ENCODE assay signal across 1 cellular context in the genomic region with DNA sequence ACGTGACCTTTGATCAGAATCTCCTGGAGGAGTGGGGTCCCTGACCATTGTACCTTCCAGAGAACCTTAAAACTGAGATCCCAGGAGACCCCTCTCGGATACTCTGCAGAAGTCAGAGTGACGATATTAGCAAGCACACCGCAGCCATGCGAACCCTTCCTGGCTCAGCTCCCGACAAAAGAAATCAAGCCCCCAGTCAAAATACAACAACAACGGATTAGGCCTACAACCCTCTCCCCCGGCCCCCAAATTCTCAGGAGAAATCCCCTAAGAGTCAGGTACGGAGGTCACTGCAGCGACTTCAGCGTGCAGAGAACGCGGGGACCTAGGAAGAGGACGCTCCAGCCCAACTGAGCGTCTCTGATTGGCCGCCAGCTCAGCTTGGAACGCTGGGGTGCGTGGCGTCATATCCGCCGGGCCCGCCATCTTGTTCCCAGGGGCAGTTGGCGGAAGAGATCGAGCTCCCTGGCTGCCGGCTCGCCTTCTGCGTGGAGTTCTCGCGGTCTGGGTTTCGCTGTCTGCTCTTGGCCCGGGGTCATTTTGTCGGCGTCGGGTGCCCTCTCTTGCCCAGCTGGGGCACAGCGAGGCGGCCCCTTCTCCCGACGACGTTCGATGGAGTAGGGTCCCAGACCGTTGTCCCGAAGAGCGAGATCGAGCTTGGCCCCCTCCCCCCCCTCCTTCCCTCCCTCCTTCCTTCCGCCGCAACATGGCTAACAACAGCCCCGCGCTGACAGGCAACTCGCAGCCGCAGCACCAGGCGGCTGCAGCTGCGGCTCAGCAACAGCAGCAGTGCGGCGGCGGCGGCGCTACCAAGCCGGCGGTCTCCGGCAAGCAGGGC.
A peak's percentile ranks its signal among the peaks of the same experiment; 100 is the strongest.
TF ChIP-seq lines count a peak whose summit lies in the region.

A gene with protein sequence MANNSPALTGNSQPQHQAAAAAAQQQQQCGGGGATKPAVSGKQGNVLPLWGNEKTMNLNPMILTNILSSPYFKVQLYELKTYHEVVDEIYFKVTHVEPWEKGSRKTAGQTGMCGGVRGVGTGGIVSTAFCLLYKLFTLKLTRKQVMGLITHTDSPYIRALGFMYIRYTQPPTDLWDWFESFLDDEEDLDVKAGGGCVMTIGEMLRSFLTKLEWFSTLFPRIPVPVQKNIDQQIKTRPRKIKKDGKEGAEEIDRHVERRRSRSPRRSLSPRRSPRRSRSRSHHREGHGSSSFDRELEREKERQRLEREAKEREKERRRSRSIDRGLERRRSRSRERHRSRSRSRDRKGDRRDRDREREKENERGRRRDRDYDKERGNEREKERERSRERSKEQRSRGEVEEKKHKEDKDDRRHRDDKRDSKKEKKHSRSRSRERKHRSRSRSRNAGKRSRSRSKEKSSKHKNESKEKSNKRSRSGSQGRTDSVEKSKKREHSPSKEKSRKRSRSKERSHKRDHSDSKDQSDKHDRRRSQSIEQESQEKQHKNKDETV (plus strand): TSS at position 425 of the 838 bp plus-strand sequence. CDS start 282 bp downstream, at position 707.

TF ChIP-seq in HepG2, 621 proteins besides CTCF, POLR2A, EP300 and RAD21 (continued from another document and continues in another):
- TF ChIP-seq, protein P1, sequence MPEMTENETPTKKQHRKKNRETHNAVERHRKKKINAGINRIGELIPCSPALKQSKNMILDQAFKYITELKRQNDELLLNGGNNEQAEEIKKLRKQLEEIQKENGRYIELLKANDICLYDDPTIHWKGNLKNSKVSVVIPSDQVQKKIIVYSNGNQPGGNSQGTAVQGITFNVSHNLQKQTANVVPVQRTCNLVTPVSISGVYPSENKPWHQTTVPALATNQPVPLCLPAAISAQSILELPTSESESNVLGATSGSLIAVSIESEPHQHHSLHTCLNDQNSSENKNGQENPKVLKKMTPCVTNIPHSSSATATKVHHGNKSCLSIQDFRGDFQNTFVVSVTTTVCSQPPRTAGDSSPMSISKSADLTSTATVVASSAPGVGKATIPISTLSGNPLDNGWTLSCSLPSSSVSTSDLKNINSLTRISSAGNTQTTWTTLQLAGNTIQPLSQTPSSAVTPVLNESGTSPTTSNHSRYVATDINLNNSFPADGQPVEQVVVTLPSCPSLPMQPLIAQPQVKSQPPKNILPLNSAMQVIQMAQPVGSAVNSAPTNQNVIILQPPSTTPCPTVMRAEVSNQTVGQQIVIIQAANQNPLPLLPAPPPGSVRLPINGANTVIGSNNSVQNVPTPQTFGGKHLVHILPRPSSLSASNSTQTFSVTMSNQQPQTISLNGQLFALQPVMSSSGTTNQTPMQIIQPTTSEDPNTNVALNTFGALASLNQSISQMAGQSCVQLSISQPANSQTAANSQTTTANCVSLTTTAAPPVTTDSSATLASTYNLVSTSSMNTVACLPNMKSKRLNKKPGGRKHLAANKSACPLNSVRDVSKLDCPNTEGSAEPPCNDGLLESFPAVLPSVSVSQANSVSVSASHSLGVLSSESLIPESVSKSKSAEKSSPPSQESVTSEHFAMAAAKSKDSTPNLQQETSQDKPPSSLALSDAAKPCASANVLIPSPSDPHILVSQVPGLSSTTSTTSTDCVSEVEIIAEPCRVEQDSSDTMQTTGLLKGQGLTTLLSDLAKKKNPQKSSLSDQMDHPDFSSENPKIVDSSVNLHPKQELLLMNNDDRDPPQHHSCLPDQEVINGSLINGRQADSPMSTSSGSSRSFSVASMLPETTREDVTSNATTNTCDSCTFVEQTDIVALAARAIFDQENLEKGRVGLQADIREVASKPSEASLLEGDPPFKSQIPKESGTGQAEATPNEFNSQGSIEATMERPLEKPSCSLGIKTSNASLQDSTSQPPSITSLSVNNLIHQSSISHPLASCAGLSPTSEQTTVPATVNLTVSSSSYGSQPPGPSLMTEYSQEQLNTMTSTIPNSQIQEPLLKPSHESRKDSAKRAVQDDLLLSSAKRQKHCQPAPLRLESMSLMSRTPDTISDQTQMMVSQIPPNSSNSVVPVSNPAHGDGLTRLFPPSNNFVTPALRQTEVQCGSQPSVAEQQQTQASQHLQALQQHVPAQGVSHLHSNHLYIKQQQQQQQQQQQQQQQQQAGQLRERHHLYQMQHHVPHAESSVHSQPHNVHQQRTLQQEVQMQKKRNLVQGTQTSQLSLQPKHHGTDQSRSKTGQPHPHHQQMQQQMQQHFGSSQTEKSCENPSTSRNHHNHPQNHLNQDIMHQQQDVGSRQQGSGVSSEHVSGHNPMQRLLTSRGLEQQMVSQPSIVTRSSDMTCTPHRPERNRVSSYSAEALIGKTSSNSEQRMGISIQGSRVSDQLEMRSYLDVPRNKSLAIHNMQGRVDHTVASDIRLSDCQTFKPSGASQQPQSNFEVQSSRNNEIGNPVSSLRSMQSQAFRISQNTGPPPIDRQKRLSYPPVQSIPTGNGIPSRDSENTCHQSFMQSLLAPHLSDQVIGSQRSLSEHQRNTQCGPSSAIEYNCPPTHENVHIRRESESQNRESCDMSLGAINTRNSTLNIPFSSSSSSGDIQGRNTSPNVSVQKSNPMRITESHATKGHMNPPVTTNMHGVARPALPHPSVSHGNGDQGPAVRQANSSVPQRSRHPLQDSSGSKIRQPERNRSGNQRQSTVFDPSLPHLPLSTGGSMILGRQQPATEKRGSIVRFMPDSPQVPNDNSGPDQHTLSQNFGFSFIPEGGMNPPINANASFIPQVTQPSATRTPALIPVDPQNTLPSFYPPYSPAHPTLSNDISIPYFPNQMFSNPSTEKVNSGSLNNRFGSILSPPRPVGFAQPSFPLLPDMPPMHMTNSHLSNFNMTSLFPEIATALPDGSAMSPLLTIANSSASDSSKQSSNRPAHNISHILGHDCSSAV (CRISPR knock-in tag; IDR thresholded peaks at IDR 0.05; ENCODE audit: borderline replicate concordance) = no peak
- TF ChIP-seq, protein P2, sequence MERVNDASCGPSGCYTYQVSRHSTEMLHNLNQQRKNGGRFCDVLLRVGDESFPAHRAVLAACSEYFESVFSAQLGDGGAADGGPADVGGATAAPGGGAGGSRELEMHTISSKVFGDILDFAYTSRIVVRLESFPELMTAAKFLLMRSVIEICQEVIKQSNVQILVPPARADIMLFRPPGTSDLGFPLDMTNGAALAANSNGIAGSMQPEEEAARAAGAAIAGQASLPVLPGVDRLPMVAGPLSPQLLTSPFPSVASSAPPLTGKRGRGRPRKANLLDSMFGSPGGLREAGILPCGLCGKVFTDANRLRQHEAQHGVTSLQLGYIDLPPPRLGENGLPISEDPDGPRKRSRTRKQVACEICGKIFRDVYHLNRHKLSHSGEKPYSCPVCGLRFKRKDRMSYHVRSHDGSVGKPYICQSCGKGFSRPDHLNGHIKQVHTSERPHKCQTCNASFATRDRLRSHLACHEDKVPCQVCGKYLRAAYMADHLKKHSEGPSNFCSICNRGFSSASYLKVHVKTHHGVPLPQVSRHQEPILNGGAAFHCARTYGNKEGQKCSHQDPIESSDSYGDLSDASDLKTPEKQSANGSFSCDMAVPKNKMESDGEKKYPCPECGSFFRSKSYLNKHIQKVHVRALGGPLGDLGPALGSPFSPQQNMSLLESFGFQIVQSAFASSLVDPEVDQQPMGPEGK (CRISPR knock-in tag; IDR thresholded peaks at IDR 0.05) = 0 out of 2 replicates have a peak, but pooled peaks have one; percentile 57
- TF ChIP-seq CCAR2 (optimal IDR thresholded peaks at IDR 0.05; ENCODE audit: low read depth, low read length) = no peak
- TF ChIP-seq, protein P3, sequence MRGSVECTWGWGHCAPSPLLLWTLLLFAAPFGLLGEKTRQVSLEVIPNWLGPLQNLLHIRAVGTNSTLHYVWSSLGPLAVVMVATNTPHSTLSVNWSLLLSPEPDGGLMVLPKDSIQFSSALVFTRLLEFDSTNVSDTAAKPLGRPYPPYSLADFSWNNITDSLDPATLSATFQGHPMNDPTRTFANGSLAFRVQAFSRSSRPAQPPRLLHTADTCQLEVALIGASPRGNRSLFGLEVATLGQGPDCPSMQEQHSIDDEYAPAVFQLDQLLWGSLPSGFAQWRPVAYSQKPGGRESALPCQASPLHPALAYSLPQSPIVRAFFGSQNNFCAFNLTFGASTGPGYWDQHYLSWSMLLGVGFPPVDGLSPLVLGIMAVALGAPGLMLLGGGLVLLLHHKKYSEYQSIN (CRISPR knock-in tag; IDR thresholded peaks at IDR 0.05; ENCODE audit: borderline replicate concordance) = no peak
- TF ChIP-seq ZKSCAN5 (CRISPR knock-in tag; IDR thresholded peaks at IDR 0.05) = no peak
- TF ChIP-seq, protein P4, sequence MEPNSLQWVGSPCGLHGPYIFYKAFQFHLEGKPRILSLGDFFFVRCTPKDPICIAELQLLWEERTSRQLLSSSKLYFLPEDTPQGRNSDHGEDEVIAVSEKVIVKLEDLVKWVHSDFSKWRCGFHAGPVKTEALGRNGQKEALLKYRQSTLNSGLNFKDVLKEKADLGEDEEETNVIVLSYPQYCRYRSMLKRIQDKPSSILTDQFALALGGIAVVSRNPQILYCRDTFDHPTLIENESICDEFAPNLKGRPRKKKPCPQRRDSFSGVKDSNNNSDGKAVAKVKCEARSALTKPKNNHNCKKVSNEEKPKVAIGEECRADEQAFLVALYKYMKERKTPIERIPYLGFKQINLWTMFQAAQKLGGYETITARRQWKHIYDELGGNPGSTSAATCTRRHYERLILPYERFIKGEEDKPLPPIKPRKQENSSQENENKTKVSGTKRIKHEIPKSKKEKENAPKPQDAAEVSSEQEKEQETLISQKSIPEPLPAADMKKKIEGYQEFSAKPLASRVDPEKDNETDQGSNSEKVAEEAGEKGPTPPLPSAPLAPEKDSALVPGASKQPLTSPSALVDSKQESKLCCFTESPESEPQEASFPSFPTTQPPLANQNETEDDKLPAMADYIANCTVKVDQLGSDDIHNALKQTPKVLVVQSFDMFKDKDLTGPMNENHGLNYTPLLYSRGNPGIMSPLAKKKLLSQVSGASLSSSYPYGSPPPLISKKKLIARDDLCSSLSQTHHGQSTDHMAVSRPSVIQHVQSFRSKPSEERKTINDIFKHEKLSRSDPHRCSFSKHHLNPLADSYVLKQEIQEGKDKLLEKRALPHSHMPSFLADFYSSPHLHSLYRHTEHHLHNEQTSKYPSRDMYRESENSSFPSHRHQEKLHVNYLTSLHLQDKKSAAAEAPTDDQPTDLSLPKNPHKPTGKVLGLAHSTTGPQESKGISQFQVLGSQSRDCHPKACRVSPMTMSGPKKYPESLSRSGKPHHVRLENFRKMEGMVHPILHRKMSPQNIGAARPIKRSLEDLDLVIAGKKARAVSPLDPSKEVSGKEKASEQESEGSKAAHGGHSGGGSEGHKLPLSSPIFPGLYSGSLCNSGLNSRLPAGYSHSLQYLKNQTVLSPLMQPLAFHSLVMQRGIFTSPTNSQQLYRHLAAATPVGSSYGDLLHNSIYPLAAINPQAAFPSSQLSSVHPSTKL (CRISPR knock-in tag; IDR thresholded peaks at IDR 0.05) = peak; percentile 48; the same call in 1 of the 2 replicates
- no peak for TF ChIP-seq KDM1A (CRISPR knock-in tag; IDR thresholded peaks at IDR 0.05)
- no peak; the same call in 1 of the 2 replicates for TF ChIP-seq ZNF619 (CRISPR knock-in tag; IDR thresholded peaks at IDR 0.05)
- TF ChIP-seq ZKSCAN8 (CRISPR knock-in tag; IDR thresholded peaks at IDR 0.05; ENCODE audit: borderline replicate concordance) = no peak; the same call in 1 of the 2 replicates
- 0 out of 2 replicates have a peak, but pooled peaks have one; percentile 30 for TF ChIP-seq ISL2 (CRISPR knock-in tag; IDR thresholded peaks at IDR 0.05)
- peak; percentile 71 for TF ChIP-seq PHF21A (CRISPR knock-in tag; IDR thresholded peaks at IDR 0.05)
- TF ChIP-seq JUNB (CRISPR knock-in tag; IDR thresholded peaks at IDR 0.05; ENCODE audit: borderline replicate concordance) = no peak
- TF ChIP-seq, protein P5, sequence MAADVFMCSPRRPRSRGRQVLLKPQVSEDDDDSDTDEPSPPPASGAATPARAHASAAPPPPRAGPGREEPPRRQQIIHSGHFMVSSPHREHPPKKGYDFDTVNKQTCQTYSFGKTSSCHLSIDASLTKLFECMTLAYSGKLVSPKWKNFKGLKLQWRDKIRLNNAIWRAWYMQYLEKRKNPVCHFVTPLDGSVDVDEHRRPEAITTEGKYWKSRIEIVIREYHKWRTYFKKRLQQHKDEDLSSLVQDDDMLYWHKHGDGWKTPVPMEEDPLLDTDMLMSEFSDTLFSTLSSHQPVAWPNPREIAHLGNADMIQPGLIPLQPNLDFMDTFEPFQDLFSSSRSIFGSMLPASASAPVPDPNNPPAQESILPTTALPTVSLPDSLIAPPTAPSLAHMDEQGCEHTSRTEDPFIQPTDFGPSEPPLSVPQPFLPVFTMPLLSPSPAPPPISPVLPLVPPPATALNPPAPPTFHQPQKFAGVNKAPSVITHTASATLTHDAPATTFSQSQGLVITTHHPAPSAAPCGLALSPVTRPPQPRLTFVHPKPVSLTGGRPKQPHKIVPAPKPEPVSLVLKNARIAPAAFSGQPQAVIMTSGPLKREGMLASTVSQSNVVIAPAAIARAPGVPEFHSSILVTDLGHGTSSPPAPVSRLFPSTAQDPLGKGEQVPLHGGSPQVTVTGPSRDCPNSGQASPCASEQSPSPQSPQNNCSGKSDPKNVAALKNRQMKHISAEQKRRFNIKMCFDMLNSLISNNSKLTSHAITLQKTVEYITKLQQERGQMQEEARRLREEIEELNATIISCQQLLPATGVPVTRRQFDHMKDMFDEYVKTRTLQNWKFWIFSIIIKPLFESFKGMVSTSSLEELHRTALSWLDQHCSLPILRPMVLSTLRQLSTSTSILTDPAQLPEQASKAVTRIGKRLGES (CRISPR knock-in tag; IDR thresholded peaks at IDR 0.05; ENCODE audit: borderline replicate concordance) = no peak
- TF ChIP-seq, protein P6, sequence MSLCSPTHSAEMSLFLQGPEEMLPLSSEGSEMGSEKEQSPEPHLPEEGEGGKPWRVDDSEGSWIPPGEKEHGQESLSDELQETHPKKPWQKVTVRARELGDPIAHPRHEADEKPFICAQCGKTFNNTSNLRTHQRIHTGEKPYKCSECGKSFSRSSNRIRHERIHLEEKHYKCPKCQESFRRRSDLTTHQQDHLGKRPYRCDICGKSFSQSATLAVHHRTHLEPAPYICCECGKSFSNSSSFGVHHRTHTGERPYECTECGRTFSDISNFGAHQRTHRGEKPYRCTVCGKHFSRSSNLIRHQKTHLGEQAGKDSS (CRISPR knock-in tag; IDR thresholded peaks at IDR 0.05; ENCODE audit: borderline replicate concordance, low read depth) = peak; percentile 79; the same call in 1 of the 2 replicates
- peak in 1 of 2 experiments; percentile 80; a peak in 2 of 4 replicates for TF ChIP-seq KLF16 (CRISPR knock-in tag; IDR thresholded peaks at IDR 0.05)
- peak; percentile 49; the same call in 1 of the 2 replicates for TF ChIP-seq ZC3H4 (CRISPR knock-in tag; IDR thresholded peaks at IDR 0.05; ENCODE audit: borderline replicate concordance)
- TF ChIP-seq ZNF569 (CRISPR knock-in tag; IDR thresholded peaks at IDR 0.05; ENCODE audit: borderline replicate concordance) = no peak
- TF ChIP-seq MAFG (CRISPR knock-in tag; IDR thresholded peaks at IDR 0.05) = no peak
- peak; percentile 93 for TF ChIP-seq PHF8 (CRISPR knock-in tag; IDR thresholded peaks at IDR 0.05)
- 0 out of 2 replicates have a peak, but pooled peaks have one; percentile 55 for TF ChIP-seq HNRNPL (IDR thresholded peaks at IDR 0.05; ENCODE audit: low read depth, low read length)
- TF ChIP-seq GABPA (IDR thresholded peaks at IDR 0.05; ENCODE audit: low read depth, low read length) = peak; percentile 82
- peak; percentile 97 for TF ChIP-seq GABPA (CRISPR knock-in tag; IDR thresholded peaks at IDR 0.05; ENCODE audit: low read depth)
- TF ChIP-seq, protein P7, sequence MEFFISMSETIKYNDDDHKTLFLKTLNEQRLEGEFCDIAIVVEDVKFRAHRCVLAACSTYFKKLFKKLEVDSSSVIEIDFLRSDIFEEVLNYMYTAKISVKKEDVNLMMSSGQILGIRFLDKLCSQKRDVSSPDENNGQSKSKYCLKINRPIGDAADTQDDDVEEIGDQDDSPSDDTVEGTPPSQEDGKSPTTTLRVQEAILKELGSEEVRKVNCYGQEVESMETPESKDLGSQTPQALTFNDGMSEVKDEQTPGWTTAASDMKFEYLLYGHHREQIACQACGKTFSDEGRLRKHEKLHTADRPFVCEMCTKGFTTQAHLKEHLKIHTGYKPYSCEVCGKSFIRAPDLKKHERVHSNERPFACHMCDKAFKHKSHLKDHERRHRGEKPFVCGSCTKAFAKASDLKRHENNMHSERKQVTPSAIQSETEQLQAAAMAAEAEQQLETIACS (CRISPR knock-in tag; IDR thresholded peaks at IDR 0.05) = no peak
- no peak for TF ChIP-seq NR2F1 (CRISPR knock-in tag; IDR thresholded peaks at IDR 0.05)
- no peak for TF ChIP-seq ZNF720 (CRISPR knock-in tag; IDR thresholded peaks at IDR 0.05)
- TF ChIP-seq CHD2 (IDR thresholded peaks at IDR 0.05; ENCODE audit: low read depth, low read length) = peak; percentile 75
- TF ChIP-seq HNRNPH1 (optimal IDR thresholded peaks at IDR 0.05; ENCODE audit: low read depth, low read length) = no peak
- TF ChIP-seq SMAD3 (CRISPR knock-in tag; IDR thresholded peaks at IDR 0.05) = no peak; the same call in 1 of the 2 replicates
